In genomic region chr21:43775795-43776430, GRCh38 we compare ENCODE assay signal across 2 cellular contexts.
A peak's percentile ranks its signal among the peaks of the same experiment; 100 is the strongest.
TF ChIP-seq lines count a peak whose summit lies in the region.

A gene with protein sequence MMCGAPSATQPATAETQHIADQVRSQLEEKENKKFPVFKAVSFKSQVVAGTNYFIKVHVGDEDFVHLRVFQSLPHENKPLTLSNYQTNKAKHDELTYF (minus strand): TSS chr21:43776308. CDS start chr21:43776269, 39 bp downstream.

TF ChIP-seq in Ishikawa, 13 proteins besides CTCF, POLR2A, EP300 and RAD21 (continued from another document):
- peak; percentile 98 for TF ChIP-seq USF1 (IDR thresholded peaks at IDR 0.05)
- no peak for TF ChIP-seq TCF12 (IDR thresholded peaks at IDR 0.05; ENCODE audit: low read depth)
- 0 out of 2 replicates have a peak, but pooled peaks have one; percentile 10 for TF ChIP-seq EGR1 (IDR thresholded peaks at IDR 0.05)
- no peak for TF ChIP-seq CEBPB (IDR thresholded peaks at IDR 0.05)
- peak; percentile 65; the same call in 1 of the 2 replicates for TF ChIP-seq MAX (IDR thresholded peaks at IDR 0.05)

TF ChIP-seq in SK-N-SH, 30 proteins besides CTCF, POLR2A, EP300 and RAD21 (continued from another document):
- TF ChIP-seq USF1 (IDR thresholded peaks at IDR 0.05; ENCODE audit: borderline replicate concordance, low read depth) (peak; percentile 95), YY1 (IDR thresholded peaks at IDR 0.05; ENCODE audit: low read depth) (no peak), NRF1 (IDR thresholded peaks at IDR 0.05; ENCODE audit: low read depth, low read length) (no peak), MAX (IDR thresholded peaks at IDR 0.05; ENCODE audit: low read depth) (peak; percentile 32), POLR2AphosphoS5 (IDR thresholded peaks at IDR 0.05; ENCODE audit: low read depth, low read length) (peak; percentile 81), RCOR1 (IDR thresholded peaks at IDR 0.05; ENCODE audit: low read length) (no peak)
TF ChIP-seq in SK-N-SH: peak in this region for 5.
